In genomic region chr1:197910120-197911110, GRCh38 we compare ENCODE assay signal across 13 cellular contexts. TPM values are rescaled to one million over a fixed set of nuclear protein-coding genes. Genes with fewer than 3 reads are reported as not detected.
DNase-seq lines count a peak whose midpoint lies in the region; ATAC-seq and TF ChIP-seq lines count a peak whose summit lies in the region.
"Had no signal": no experiment of that assay in that cellular context is flagged by ENCODE, and none has a peak within 500 bp of the region (broad histone marks: within the 10 kb centered on the region; RNA-seq: fewer than 3 reads in every experiment).

No MANE protein-coding gene starts in this region.

- H3K4me3 ChIP-seq in stomach = peak overlapping the region in 2 of 4 donors; percentile 15 to 39

- no peak for TF ChIP-seq CTCF in activated B cell treated with CpG ODN at 0.5 μM for 24 hours (IDR thresholded peaks at IDR 0.05)
- no peak for TF ChIP-seq CTCF in glutamatergic neuron (IDR thresholded peaks at IDR 0.05; ENCODE audit: partially characterized antibody, unreplicated experiment)
- TF ChIP-seq CTCF in stomach (IDR thresholded peaks at IDR 0.05) = no peak

- peak overlapping the region; percentile 4 for H3K27ac Mint-ChIP-seq in activated B cell treated with CpG ODN at 0.5 μM for 24 hours
- H3K27ac Mint-ChIP-seq in glutamatergic neuron (ENCODE audit: unreplicated experiment) = peak overlapping the region; percentile 8
- no peak overlapping the region for H3K27ac Mint-ChIP-seq in stimulated activated effector memory CD8-positive, alpha-beta T cell treated with anti-CD3 and anti-CD28 coated beads, Interleukin-12 subunit alpha, Interleukin-12 subunit beta, amount 100 ng/mL, for 72 hours

- H3K9me3 ChIP-seq in stomach = no peaks in the 10 kb centered on the region

- H3K36me3 Mint-ChIP-seq in activated B cell treated with CpG ODN at 0.5 μM for 24 hours (ENCODE audit: low read depth) (no peaks in the 10 kb centered on the region), glutamatergic neuron (ENCODE audit: unreplicated experiment) (peaks cover 5% of the 10 kb centered on the region)
- peaks cover 6% of the 10 kb centered on the region for H3K36me3 Mint-ChIP-seq in stimulated activated effector memory CD8-positive, alpha-beta T cell treated with anti-CD3 and anti-CD28 coated beads, Interleukin-12 subunit alpha, Interleukin-12 subunit beta, amount 100 ng/mL, for 72 hours

- no peak overlapping the region for H3K27ac ChIP-seq in stomach

- H3K4me1 Mint-ChIP-seq in activated B cell treated with CpG ODN at 0.5 μM for 24 hours = peaks cover 48% of the 10 kb centered on the region
- H3K4me1 Mint-ChIP-seq in glutamatergic neuron (ENCODE audit: low read depth, unreplicated experiment) = peaks cover 25% of the 10 kb centered on the region
- peaks cover 66% of the 10 kb centered on the region for H3K4me1 Mint-ChIP-seq in stimulated activated effector memory CD8-positive, alpha-beta T cell treated with anti-CD3 and anti-CD28 coated beads, Interleukin-12 subunit alpha, Interleukin-12 subunit beta, amount 100 ng/mL, for 72 hours

- ATAC-seq in activated B cell treated with CpG ODN at 0.5 μM for 24 hours (ENCODE audit: low read depth) = no peak
- no peak for ATAC-seq in stimulated activated effector memory CD8-positive, alpha-beta T cell treated with anti-CD3 and anti-CD28 coated beads, Interleukin-12 subunit alpha, Interleukin-12 subunit beta, amount 100 ng/mL, for 72 hours
- no peak for ATAC-seq in GM19395 (IDR thresholded peaks at IDR 0.05; ENCODE audit: unreplicated experiment)
- ATAC-seq: activated CD4-positive, CD25-positive, alpha-beta regulatory T cell treated with anti-CD3 and anti-CD28 coated beads, Interleukin-2, amount 50 U/mL, for 24 hours had no signal

- H3K9me3 Mint-ChIP-seq in activated B cell treated with CpG ODN at 0.5 μM for 24 hours (no peaks in the 10 kb centered on the region), glutamatergic neuron (ENCODE audit: unreplicated experiment) (peaks cover 14% of the 10 kb centered on the region)
- H3K9me3 Mint-ChIP-seq in stimulated activated effector memory CD8-positive, alpha-beta T cell treated with anti-CD3 and anti-CD28 coated beads, Interleukin-12 subunit alpha, Interleukin-12 subunit beta, amount 100 ng/mL, for 72 hours = no peaks in the 10 kb centered on the region

- no peaks in the 10 kb centered on the region for H3K36me3 ChIP-seq in stomach

- POLR2A ChIA-PET in activated B cell treated with CpG ODN at 0.5 μM for 24 hours (lab: Charles Lee) = interaction anchor here (0.7 kb wide), 2 partner anchors 135 to 1354 kb away, joined by 3 to 4 read pairs; partner anchors contain the start of gene DENND1B

- WGBS in stomach, 5 donors = 4 to 8% (median 7%) methylated on average over 42 to 48 of the region's 48 CpGs

- H3K27me3 ChIP-seq in stomach = peaks cover 19 to 100% (median 97%) of the 10 kb centered on the region in 3 donors

- H3K4me3 Mint-ChIP-seq in activated B cell treated with CpG ODN at 0.5 μM for 24 hours (peak overlapping the region; percentile 55), glutamatergic neuron (ENCODE audit: unreplicated experiment) (peak overlapping the region; percentile 89)
- H3K4me3 Mint-ChIP-seq in stimulated activated effector memory CD8-positive, alpha-beta T cell treated with anti-CD3 and anti-CD28 coated beads, Interleukin-12 subunit alpha, Interleukin-12 subunit beta, amount 100 ng/mL, for 72 hours = peak overlapping the region; percentile 85

- TF ChIP-seq POLR2A in stomach (IDR thresholded peaks at IDR 0.05) = no peak

- H3K4me1 ChIP-seq in stomach = peaks cover 31 to 52% (median 40%) of the 10 kb centered on the region in 4 donors

- TF ChIP-seq EP300 in stomach (IDR thresholded peaks at IDR 0.05) = no peak

- H3K27me3 Mint-ChIP-seq in activated B cell treated with CpG ODN at 0.5 μM for 24 hours (peaks cover 85% of the 10 kb centered on the region), glutamatergic neuron (ENCODE audit: unreplicated experiment) (peaks cover 42% of the 10 kb centered on the region)

- intact Hi-C loops in activated B cell treated with CpG ODN at 0.5 μM for 24 hours (cut with micrococcal nuclease) (loop anchor here (1.0 to 10.0 kb wide), 3 partner anchors 7 to 1027 kb away; partner anchors contain the start of gene ASPM), stomach (cut with DNase I; ENCODE audit: low total_unique reads) (no loop called here)

- peak; percentile 59 for DNase-seq in activated CD8-positive, alpha-beta memory T cell treated with anti-CD3 and anti-CD28 coated beads, Interleukin-2, amount 50 U/mL, for 48 hours
- no peak for DNase-seq in activated CD8-positive, alpha-beta memory T cell treated with anti-CD3 and anti-CD28 coated beads, Interleukin-2, amount 50 U/mL, for 4 hours
- peak; percentile 15 for DNase-seq in activated B cell treated with CpG ODN at 0.5 μM for 24 hours
- DNase-seq in glutamatergic neuron = no peak
- DNase-seq in stimulated activated effector memory CD8-positive, alpha-beta T cell treated with anti-CD3 and anti-CD28 coated beads, Interleukin-12 subunit alpha, Interleukin-12 subunit beta, amount 100 ng/mL, for 72 hours (ENCODE audit: low spot score in 2 of 2) = no peak
- DNase-seq in stomach = no peak
- DNase-seq in AG20443 (ENCODE audit: low spot score) = no peak
- DNase-seq: anterior cingulate cortex, NCI-H2081 had no signal

- CTCF ChIA-PET in activated B cell treated with CpG ODN at 0.5 μM for 24 hours (lab: Charles Lee) = interaction anchor here (1.2 to 1.9 kb wide), 2 partner anchors 291 to 295 kb away, joined by 3 to 8 read pairs; no protein-coding TSS in a partner anchor

RNA-seq across cellular contexts. Expression of gene LHX9, which starts 6.8 kb away (rescaled TPM):
- not detected in 2 replicates for total RNA-seq in activated B cell treated with CpG ODN at 0.5 μM for 24 hours
- total RNA-seq in glutamatergic neuron (ENCODE audit: unreplicated experiment) = 37.2 TPM
- not detected for total RNA-seq in stomach
- not detected for polyA plus RNA-seq in stomach
- total RNA-seq: fibroblast of lung had no signal
- polyA plus RNA-seq: AG04450, fibroblast of lung had no signal

RNA-seq across cellular contexts. Expression of gene C1orf53, which starts 8.0 kb away (rescaled TPM):
- 0.81 and 1.2 TPM in 2 replicates for total RNA-seq in activated B cell treated with CpG ODN at 0.5 μM for 24 hours
- total RNA-seq in glutamatergic neuron (ENCODE audit: unreplicated experiment) = 5.9 TPM
- total RNA-seq in stomach = not detected
- polyA plus RNA-seq in stomach = 10 to 100 TPM in 1 of 3 donors, 1 to 10 TPM in 1, not detected in 1; 3.9 to 11.7 TPM

Comparison
In these comparisons a context has a peak if more than half of its experiments do, and no peak if none do; other contexts are left out.
1. DNase-seq: peak in activated CD8-positive, alpha-beta memory T cell treated with anti-CD3 and anti-CD28 coated beads, Interleukin-2, amount 50 U/mL, for 48 hours (single experiment) and activated B cell treated with CpG ODN at 0.5 μM for 24 hours (single experiment); none in activated CD8-positive, alpha-beta memory T cell treated with anti-CD3 and anti-CD28 coated beads, Interleukin-2, amount 50 U/mL, for 4 hours (single experiment), glutamatergic neuron (single experiment), stimulated activated effector memory CD8-positive, alpha-beta T cell treated with anti-CD3 and anti-CD28 coated beads, Interleukin-12 subunit alpha, Interleukin-12 subunit beta, amount 100 ng/mL, for 72 hours (0 of 2), stomach (single experiment) and AG20443 (single experiment).
2. RNA of gene LHX9, which starts 6.8 kb away (total RNA-seq): 37.2 TPM in glutamatergic neuron (single experiment); not detected in activated B cell treated with CpG ODN at 0.5 μM for 24 hours and not detected in stomach; every median in the first group is over 10 times any median in the second.
3. Peak in every context shown above with its lines, with median percentiles within 50 percentile points of each other: H3K4me3 Mint-ChIP-seq.